In the genomic region with DNA sequence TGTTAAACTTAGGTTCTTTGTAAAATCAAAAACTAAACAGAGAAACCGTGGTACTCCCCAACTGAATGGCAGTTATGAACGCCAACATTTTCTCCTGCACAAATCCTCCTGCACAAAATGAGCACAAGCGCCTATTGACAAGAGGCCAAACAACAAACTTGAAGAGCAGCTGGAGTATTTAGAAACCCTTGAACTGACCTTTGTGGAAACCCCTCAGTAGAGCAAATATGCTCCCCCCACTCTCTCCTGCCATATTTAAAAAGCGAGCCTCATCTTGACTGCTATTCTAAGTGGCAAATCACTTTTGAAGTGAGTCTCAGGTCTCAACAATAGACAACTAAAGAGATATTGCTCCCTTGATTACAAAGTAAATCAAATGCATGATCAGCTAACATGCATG, we compare ENCODE assay signal across 2 cellular contexts.
TF ChIP-seq lines count a peak whose summit lies in the region.

No MANE protein-coding gene starts in this region.

TF ChIP-seq in neural cell, 6 proteins besides CTCF, POLR2A, EP300 and RAD21 (continued from another document):
- TF ChIP-seq, protein P1, sequence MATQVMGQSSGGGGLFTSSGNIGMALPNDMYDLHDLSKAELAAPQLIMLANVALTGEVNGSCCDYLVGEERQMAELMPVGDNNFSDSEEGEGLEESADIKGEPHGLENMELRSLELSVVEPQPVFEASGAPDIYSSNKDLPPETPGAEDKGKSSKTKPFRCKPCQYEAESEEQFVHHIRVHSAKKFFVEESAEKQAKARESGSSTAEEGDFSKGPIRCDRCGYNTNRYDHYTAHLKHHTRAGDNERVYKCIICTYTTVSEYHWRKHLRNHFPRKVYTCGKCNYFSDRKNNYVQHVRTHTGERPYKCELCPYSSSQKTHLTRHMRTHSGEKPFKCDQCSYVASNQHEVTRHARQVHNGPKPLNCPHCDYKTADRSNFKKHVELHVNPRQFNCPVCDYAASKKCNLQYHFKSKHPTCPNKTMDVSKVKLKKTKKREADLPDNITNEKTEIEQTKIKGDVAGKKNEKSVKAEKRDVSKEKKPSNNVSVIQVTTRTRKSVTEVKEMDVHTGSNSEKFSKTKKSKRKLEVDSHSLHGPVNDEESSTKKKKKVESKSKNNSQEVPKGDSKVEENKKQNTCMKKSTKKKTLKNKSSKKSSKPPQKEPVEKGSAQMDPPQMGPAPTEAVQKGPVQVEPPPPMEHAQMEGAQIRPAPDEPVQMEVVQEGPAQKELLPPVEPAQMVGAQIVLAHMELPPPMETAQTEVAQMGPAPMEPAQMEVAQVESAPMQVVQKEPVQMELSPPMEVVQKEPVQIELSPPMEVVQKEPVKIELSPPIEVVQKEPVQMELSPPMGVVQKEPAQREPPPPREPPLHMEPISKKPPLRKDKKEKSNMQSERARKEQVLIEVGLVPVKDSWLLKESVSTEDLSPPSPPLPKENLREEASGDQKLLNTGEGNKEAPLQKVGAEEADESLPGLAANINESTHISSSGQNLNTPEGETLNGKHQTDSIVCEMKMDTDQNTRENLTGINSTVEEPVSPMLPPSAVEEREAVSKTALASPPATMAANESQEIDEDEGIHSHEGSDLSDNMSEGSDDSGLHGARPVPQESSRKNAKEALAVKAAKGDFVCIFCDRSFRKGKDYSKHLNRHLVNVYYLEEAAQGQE (IDR thresholded peaks at IDR 0.05; ENCODE audit: borderline replicate concordance) = no peak
- no peak for TF ChIP-seq POLR2AphosphoS5 (IDR thresholded peaks at IDR 0.05)

TF ChIP-seq in WTC11, 78 proteins besides CTCF, POLR2A, EP300 and RAD21 (continued from another document):
- TF ChIP-seq, protein P2, sequence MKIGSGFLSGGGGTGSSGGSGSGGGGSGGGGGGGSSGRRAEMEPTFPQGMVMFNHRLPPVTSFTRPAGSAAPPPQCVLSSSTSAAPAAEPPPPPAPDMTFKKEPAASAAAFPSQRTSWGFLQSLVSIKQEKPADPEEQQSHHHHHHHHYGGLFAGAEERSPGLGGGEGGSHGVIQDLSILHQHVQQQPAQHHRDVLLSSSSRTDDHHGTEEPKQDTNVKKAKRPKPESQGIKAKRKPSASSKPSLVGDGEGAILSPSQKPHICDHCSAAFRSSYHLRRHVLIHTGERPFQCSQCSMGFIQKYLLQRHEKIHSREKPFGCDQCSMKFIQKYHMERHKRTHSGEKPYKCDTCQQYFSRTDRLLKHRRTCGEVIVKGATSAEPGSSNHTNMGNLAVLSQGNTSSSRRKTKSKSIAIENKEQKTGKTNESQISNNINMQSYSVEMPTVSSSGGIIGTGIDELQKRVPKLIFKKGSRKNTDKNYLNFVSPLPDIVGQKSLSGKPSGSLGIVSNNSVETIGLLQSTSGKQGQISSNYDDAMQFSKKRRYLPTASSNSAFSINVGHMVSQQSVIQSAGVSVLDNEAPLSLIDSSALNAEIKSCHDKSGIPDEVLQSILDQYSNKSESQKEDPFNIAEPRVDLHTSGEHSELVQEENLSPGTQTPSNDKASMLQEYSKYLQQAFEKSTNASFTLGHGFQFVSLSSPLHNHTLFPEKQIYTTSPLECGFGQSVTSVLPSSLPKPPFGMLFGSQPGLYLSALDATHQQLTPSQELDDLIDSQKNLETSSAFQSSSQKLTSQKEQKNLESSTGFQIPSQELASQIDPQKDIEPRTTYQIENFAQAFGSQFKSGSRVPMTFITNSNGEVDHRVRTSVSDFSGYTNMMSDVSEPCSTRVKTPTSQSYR (CRISPR knock-in tag; IDR thresholded peaks at IDR 0.05) = no peak
- TF ChIP-seq, protein P3, sequence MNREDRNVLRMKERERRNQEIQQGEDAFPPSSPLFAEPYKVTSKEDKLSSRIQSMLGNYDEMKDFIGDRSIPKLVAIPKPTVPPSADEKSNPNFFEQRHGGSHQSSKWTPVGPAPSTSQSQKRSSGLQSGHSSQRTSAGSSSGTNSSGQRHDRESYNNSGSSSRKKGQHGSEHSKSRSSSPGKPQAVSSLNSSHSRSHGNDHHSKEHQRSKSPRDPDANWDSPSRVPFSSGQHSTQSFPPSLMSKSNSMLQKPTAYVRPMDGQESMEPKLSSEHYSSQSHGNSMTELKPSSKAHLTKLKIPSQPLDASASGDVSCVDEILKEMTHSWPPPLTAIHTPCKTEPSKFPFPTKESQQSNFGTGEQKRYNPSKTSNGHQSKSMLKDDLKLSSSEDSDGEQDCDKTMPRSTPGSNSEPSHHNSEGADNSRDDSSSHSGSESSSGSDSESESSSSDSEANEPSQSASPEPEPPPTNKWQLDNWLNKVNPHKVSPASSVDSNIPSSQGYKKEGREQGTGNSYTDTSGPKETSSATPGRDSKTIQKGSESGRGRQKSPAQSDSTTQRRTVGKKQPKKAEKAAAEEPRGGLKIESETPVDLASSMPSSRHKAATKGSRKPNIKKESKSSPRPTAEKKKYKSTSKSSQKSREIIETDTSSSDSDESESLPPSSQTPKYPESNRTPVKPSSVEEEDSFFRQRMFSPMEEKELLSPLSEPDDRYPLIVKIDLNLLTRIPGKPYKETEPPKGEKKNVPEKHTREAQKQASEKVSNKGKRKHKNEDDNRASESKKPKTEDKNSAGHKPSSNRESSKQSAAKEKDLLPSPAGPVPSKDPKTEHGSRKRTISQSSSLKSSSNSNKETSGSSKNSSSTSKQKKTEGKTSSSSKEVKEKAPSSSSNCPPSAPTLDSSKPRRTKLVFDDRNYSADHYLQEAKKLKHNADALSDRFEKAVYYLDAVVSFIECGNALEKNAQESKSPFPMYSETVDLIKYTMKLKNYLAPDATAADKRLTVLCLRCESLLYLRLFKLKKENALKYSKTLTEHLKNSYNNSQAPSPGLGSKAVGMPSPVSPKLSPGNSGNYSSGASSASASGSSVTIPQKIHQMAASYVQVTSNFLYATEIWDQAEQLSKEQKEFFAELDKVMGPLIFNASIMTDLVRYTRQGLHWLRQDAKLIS (CRISPR knock-in tag; IDR thresholded peaks at IDR 0.05; ENCODE audit: borderline replicate concordance) = no peak
- TF ChIP-seq NR2C2 (CRISPR knock-in tag; IDR thresholded peaks at IDR 0.05) (no peak), NFYB (CRISPR knock-in tag; conservative IDR thresholded peaks at IDR 0.05; ENCODE audit: low read depth) (no peak), CBFB (CRISPR knock-in tag; IDR thresholded peaks at IDR 0.05; ENCODE audit: low read depth) (no peak), FOXP1 (CRISPR knock-in tag; IDR thresholded peaks at IDR 0.05; ENCODE audit: borderline replicate concordance) (no peak), SOX15 (CRISPR knock-in tag; IDR thresholded peaks at IDR 0.05) (no peak)
- TF ChIP-seq, protein P4, sequence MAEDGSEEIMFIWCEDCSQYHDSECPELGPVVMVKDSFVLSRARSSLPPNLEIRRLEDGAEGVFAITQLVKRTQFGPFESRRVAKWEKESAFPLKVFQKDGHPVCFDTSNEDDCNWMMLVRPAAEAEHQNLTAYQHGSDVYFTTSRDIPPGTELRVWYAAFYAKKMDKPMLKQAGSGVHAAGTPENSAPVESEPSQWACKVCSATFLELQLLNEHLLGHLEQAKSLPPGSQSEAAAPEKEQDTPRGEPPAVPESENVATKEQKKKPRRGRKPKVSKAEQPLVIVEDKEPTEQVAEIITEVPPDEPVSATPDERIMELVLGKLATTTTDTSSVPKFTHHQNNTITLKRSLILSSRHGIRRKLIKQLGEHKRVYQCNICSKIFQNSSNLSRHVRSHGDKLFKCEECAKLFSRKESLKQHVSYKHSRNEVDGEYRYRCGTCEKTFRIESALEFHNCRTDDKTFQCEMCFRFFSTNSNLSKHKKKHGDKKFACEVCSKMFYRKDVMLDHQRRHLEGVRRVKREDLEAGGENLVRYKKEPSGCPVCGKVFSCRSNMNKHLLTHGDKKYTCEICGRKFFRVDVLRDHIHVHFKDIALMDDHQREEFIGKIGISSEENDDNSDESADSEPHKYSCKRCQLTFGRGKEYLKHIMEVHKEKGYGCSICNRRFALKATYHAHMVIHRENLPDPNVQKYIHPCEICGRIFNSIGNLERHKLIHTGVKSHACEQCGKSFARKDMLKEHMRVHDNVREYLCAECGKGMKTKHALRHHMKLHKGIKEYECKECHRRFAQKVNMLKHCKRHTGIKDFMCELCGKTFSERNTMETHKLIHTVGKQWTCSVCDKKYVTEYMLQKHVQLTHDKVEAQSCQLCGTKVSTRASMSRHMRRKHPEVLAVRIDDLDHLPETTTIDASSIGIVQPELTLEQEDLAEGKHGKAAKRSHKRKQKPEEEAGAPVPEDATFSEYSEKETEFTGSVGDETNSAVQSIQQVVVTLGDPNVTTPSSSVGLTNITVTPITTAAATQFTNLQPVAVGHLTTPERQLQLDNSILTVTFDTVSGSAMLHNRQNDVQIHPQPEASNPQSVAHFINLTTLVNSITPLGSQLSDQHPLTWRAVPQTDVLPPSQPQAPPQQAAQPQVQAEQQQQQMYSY (CRISPR knock-in tag; IDR thresholded peaks at IDR 0.05) = no peak
- TF ChIP-seq, protein P5, sequence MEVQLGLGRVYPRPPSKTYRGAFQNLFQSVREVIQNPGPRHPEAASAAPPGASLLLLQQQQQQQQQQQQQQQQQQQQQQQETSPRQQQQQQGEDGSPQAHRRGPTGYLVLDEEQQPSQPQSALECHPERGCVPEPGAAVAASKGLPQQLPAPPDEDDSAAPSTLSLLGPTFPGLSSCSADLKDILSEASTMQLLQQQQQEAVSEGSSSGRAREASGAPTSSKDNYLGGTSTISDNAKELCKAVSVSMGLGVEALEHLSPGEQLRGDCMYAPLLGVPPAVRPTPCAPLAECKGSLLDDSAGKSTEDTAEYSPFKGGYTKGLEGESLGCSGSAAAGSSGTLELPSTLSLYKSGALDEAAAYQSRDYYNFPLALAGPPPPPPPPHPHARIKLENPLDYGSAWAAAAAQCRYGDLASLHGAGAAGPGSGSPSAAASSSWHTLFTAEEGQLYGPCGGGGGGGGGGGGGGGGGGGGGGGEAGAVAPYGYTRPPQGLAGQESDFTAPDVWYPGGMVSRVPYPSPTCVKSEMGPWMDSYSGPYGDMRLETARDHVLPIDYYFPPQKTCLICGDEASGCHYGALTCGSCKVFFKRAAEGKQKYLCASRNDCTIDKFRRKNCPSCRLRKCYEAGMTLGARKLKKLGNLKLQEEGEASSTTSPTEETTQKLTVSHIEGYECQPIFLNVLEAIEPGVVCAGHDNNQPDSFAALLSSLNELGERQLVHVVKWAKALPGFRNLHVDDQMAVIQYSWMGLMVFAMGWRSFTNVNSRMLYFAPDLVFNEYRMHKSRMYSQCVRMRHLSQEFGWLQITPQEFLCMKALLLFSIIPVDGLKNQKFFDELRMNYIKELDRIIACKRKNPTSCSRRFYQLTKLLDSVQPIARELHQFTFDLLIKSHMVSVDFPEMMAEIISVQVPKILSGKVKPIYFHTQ (CRISPR knock-in tag; IDR thresholded peaks at IDR 0.05) = no peak
- TF ChIP-seq, protein P6, sequence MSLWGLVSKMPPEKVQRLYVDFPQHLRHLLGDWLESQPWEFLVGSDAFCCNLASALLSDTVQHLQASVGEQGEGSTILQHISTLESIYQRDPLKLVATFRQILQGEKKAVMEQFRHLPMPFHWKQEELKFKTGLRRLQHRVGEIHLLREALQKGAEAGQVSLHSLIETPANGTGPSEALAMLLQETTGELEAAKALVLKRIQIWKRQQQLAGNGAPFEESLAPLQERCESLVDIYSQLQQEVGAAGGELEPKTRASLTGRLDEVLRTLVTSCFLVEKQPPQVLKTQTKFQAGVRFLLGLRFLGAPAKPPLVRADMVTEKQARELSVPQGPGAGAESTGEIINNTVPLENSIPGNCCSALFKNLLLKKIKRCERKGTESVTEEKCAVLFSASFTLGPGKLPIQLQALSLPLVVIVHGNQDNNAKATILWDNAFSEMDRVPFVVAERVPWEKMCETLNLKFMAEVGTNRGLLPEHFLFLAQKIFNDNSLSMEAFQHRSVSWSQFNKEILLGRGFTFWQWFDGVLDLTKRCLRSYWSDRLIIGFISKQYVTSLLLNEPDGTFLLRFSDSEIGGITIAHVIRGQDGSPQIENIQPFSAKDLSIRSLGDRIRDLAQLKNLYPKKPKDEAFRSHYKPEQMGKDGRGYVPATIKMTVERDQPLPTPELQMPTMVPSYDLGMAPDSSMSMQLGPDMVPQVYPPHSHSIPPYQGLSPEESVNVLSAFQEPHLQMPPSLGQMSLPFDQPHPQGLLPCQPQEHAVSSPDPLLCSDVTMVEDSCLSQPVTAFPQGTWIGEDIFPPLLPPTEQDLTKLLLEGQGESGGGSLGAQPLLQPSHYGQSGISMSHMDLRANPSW (CRISPR knock-in tag; conservative IDR thresholded peaks at IDR 0.05; ENCODE audit: low read depth) = no peak
